Comparison of ENCODE assay signal across 8 cellular contexts in the genomic region with DNA sequence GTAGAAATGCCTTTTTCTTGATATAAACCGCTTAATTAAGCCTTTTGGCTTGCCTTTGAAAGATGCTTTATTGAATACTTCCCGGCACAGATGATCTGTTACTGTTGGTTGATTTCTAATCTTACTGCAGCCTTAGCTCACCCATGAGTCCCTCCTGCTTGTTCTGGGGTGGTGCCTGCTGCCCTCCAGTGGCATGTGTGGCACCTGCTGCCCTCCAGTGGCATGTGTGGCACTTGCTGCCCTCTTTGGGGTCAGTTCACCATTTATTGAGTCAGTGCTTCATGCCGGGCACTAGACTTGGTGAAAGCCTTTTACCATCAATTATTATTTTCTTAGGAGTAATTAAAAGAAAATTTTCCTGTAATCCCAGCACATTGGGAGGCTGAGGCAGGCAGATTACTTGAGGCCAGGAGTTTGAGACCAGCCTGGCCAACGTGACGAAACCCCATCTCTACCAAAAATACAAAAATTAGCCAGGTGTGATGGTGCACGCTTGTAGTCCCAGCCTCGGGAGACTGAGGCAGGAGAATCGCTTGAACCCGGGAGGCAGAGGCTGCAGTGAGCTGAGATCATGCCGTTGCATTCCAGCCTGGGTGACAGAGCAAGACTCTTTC. TPM values are rescaled to one million over a fixed set of nuclear protein-coding genes. Genes with fewer than 3 reads are reported as not detected.
DNase-seq lines count a peak whose midpoint lies in the region; ATAC-seq and TF ChIP-seq lines count a peak whose summit lies in the region.

No MANE protein-coding gene starts in this region.

- peak overlapping the region in 9 of 12 donors; percentile 30 to 86 (median 73) for H3K27ac ChIP-seq in heart left ventricle

- ATAC-seq in activated naive CD8-positive, alpha-beta T cell treated with anti-CD3 and anti-CD28 coated beads, Interleukin-2, amount 10 ng/mL, durations not matched to agents 7 days and 5 days (ENCODE audit: low read depth): peak; percentile 93
- ATAC-seq in heart left ventricle (peak; percentile 77 to 81 (median 78)), GM18498 (IDR thresholded peaks at IDR 0.05; ENCODE audit: unreplicated experiment) (no peak)

- POLR2A ChIA-PET in activated naive CD8-positive, alpha-beta T cell treated with anti-CD3 and anti-CD28 coated beads, Interleukin-2, amount 10 ng/mL, durations not matched to agents 7 days and 5 days (lab: Charles Lee): interaction anchor here (0.6 to 1.2 kb wide), 4 partner anchors 52 to 829 kb away, joined by 3 to 5 read pairs (median 4); partner anchors contain the start of gene UBE2G2

- no peaks in the 10 kb centered on the region for H3K36me3 ChIP-seq in heart left ventricle

- no peaks in the 10 kb centered on the region for H3K9me3 Mint-ChIP-seq in activated naive CD8-positive, alpha-beta T cell treated with anti-CD3 and anti-CD28 coated beads, Interleukin-2, amount 10 ng/mL, durations not matched to agents 7 days and 5 days

- 52 to 70% (median 65%) methylated on average over 10 of the region's 10 CpGs for WGBS in heart left ventricle, 4 donors

- H3K4me1 ChIP-seq in heart left ventricle: peaks cover 9 to 67% (median 57%) of the 10 kb centered on the region in 12 donors

- no peaks in the 10 kb centered on the region for H3K27me3 Mint-ChIP-seq in activated naive CD8-positive, alpha-beta T cell treated with anti-CD3 and anti-CD28 coated beads, Interleukin-2, amount 10 ng/mL, durations not matched to agents 7 days and 5 days

- H3K9me3 ChIP-seq in heart left ventricle: no peaks in the 10 kb centered on the region

- peak; percentile 75 to 94 (median 90) for TF ChIP-seq CTCF in heart left ventricle (IDR thresholded peaks at IDR 0.05)
- TF ChIP-seq CTCF in retinal pigment epithelial cell (conservative IDR thresholded peaks at IDR 0.05; ENCODE audit: low read depth, low read length): peak; percentile 94

- H3K4me3 Mint-ChIP-seq in activated naive CD8-positive, alpha-beta T cell treated with anti-CD3 and anti-CD28 coated beads, Interleukin-2, amount 10 ng/mL, durations not matched to agents 7 days and 5 days: no peak overlapping the region

- intact Hi-C loops in heart left ventricle (cut with DNase I): loop anchor here in 8 of 10 donors (1.0 to 5.0 kb wide), 7 partner anchors 36 to 236 kb away; partner anchors contain the start of gene ADARB1 (in 1 of the 8)

- H3K27me3 ChIP-seq in heart left ventricle: no peaks in the 10 kb centered on the region

- peaks cover 24% of the 10 kb centered on the region for H3K4me1 Mint-ChIP-seq in activated naive CD8-positive, alpha-beta T cell treated with anti-CD3 and anti-CD28 coated beads, Interleukin-2, amount 10 ng/mL, durations not matched to agents 7 days and 5 days

- TF ChIP-seq POLR2A in heart left ventricle (IDR thresholded peaks at IDR 0.05): no peak

- peak; percentile 78 for DNase-seq in ELR (ENCODE audit: low read depth)
- DNase-seq in LoVo (ENCODE audit: low spot score): peak; percentile 55
- DNase-seq in SW 1271 (lab: John Stamatoyannopoulos, UW): peak; percentile 12 to 52
- DNase-seq in activated naive CD8-positive, alpha-beta T cell treated with anti-CD3 and anti-CD28 coated beads, Interleukin-2, amount 10 ng/mL, durations not matched to agents 7 days and 5 days: peak; percentile 76
- peak; percentile 74 to 88 (median 76) for DNase-seq in heart left ventricle
- peak; percentile 56 for DNase-seq in retinal pigment epithelial cell (ENCODE audit: low read depth)
- no peak for DNase-seq in NCI-H774 (lab: John Stamatoyannopoulos, UW)

- H3K4me3 ChIP-seq in heart left ventricle (no peak overlapping the region), retinal pigment epithelial cell (ENCODE audit: low read length) (no peak overlapping the region)

- peak overlapping the region; percentile 46 for H3K27ac Mint-ChIP-seq in activated naive CD8-positive, alpha-beta T cell treated with anti-CD3 and anti-CD28 coated beads, Interleukin-2, amount 10 ng/mL, durations not matched to agents 7 days and 5 days

- peaks cover 9% of the 10 kb centered on the region for H3K36me3 Mint-ChIP-seq in activated naive CD8-positive, alpha-beta T cell treated with anti-CD3 and anti-CD28 coated beads, Interleukin-2, amount 10 ng/mL, durations not matched to agents 7 days and 5 days

RNA-seq across cellular contexts. Expression of gene ADARB1, which starts 54.3 kb away (rescaled TPM):
- 10 to 100 TPM; 48.3 to 48.4 TPM for total RNA-seq in activated naive CD8-positive, alpha-beta T cell treated with anti-CD3 and anti-CD28 coated beads, Interleukin-2, amount 10 ng/mL, durations not matched to agents 7 days and 5 days
- total RNA-seq in heart left ventricle: 10 to 100 TPM in 8 of 9 donors, 1 to 10 TPM in 1; 6.9 to 16.3 (median 12.1) TPM
- polyA plus RNA-seq in heart left ventricle: 10 to 100 TPM in 1 of 2 donors, 1 to 10 TPM in 1; 8.9 to 11.5 TPM
